In the genomic region with DNA sequence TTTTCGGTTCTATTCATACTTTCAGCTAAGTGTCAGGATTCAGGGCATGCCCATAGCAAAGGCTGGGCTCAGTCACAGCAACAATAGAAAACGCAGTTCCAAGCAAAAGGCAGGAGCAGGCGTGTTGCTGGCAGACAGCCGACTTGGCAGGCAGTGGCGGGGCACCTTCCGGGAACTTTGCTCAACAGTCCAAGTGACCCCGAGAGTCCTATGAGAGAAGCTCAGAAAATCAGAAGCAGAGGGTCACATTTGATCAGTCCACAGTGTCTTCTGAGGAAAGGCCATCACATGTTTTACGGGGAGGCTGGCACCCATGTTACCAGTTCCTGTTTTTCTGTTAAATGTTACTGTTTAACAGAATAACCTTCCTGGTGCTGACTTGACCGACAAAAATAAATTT, we compare ENCODE assay signal across 1 cellular context.
TF ChIP-seq lines count a peak whose summit lies in the region.

No MANE protein-coding gene starts in this region.

TF ChIP-seq in HCT116, 20 proteins besides CTCF, POLR2A, EP300 and RAD21 (continued from another document):
- TF ChIP-seq, protein P1, sequence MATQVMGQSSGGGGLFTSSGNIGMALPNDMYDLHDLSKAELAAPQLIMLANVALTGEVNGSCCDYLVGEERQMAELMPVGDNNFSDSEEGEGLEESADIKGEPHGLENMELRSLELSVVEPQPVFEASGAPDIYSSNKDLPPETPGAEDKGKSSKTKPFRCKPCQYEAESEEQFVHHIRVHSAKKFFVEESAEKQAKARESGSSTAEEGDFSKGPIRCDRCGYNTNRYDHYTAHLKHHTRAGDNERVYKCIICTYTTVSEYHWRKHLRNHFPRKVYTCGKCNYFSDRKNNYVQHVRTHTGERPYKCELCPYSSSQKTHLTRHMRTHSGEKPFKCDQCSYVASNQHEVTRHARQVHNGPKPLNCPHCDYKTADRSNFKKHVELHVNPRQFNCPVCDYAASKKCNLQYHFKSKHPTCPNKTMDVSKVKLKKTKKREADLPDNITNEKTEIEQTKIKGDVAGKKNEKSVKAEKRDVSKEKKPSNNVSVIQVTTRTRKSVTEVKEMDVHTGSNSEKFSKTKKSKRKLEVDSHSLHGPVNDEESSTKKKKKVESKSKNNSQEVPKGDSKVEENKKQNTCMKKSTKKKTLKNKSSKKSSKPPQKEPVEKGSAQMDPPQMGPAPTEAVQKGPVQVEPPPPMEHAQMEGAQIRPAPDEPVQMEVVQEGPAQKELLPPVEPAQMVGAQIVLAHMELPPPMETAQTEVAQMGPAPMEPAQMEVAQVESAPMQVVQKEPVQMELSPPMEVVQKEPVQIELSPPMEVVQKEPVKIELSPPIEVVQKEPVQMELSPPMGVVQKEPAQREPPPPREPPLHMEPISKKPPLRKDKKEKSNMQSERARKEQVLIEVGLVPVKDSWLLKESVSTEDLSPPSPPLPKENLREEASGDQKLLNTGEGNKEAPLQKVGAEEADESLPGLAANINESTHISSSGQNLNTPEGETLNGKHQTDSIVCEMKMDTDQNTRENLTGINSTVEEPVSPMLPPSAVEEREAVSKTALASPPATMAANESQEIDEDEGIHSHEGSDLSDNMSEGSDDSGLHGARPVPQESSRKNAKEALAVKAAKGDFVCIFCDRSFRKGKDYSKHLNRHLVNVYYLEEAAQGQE (IDR thresholded peaks at IDR 0.05; ENCODE audit: low read depth): no peak
- no peak for TF ChIP-seq SIN3A (IDR thresholded peaks at IDR 0.05; ENCODE audit: low read depth)
- TF ChIP-seq TCF7L2 (IDR thresholded peaks at IDR 0.05; ENCODE audit: borderline replicate concordance, extremely low read depth, insufficient read depth, insufficient read length): no peak
- no peak for TF ChIP-seq SRF (IDR thresholded peaks at IDR 0.05; ENCODE audit: low read depth)
- TF ChIP-seq ZFX (IDR thresholded peaks at IDR 0.05): no peak
- no peak for TF ChIP-seq EGR1 (IDR thresholded peaks at IDR 0.05; ENCODE audit: low read depth)
- no peak for TF ChIP-seq ELF1 (IDR thresholded peaks at IDR 0.05; ENCODE audit: borderline replicate concordance, low read depth)
- no peak for TF ChIP-seq EZH2phosphoT487 (IDR thresholded peaks at IDR 0.05; ENCODE audit: borderline replicate concordance)
- TF ChIP-seq EZH2 (IDR thresholded peaks at IDR 0.05): no peak
